Comparison of ENCODE assay signal across 1 cellular context in genomic region chr10:9229702-9230101, GRCh38.
TF ChIP-seq lines count a peak whose summit lies in the region.

No MANE protein-coding gene starts in this region.

TF ChIP-seq in GM23338, 12 proteins besides CTCF, POLR2A, EP300 and RAD21 (continued from another document):
- TF ChIP-seq ZNF462 (CRISPR knock-in tag; IDR thresholded peaks at IDR 0.05) (no peak), EZH2phosphoT487 (IDR thresholded peaks at IDR 0.05; ENCODE audit: unreplicated experiment) (no peak), ETS1 (IDR thresholded peaks at IDR 0.05) (no peak), CREB1 (CRISPR knock-in tag; IDR thresholded peaks at IDR 0.05; ENCODE audit: low read depth) (no peak)
